ENCODE assay signal across 8 cellular contexts in genomic region chr7:38796636-38797501, GRCh38.
DNase-seq lines count a peak whose midpoint lies in the region; ATAC-seq and TF ChIP-seq lines count a peak whose summit lies in the region.

No MANE protein-coding gene starts in this region.

- no peak for ATAC-seq in activated CD4-positive, CD25-positive, alpha-beta regulatory T cell treated with anti-CD3 and anti-CD28 coated beads, Interleukin-2, amount 50 U/mL, for 24 hours
- ATAC-seq in left lobe of liver: peak; percentile 85

- WGBS in mammary epithelial cell (ENCODE audit: low coverage, missing lambda C conversion rate): 28% methylated on average over 8 of the region's 8 CpGs

- dilution Hi-C loops in mammary epithelial cell (cut with HindIII; ENCODE audit: low sequenced_read_pairs): no loop called here

- H3K36me3 ChIP-seq in mammary epithelial cell (ENCODE audit: insufficient read depth, low read length): peaks cover 4% of the 10 kb centered on the region

- peaks cover 12% of the 10 kb centered on the region for H3K4me1 ChIP-seq in mammary epithelial cell (ENCODE audit: insufficient read depth, low read length)

- no peak overlapping the region for H3K4me3 ChIP-seq in NB4 (ENCODE audit: low read depth, low read length)
- H3K4me3 ChIP-seq in mammary epithelial cell (replicated peaks in 1 of 3; ENCODE audit: insufficient read depth in 1 of 3, low read depth in 2 of 3, low read length in 3 of 3): no peak overlapping the region

- no peaks in the 10 kb centered on the region for H3K27me3 ChIP-seq in mammary epithelial cell (ENCODE audit: insufficient read depth, low read length)

- H3K27ac ChIP-seq in mammary epithelial cell (ENCODE audit: insufficient read depth, low read depth, low read length): no peak overlapping the region

- no peak overlapping the region for H3K4me2 ChIP-seq in mammary epithelial cell (ENCODE audit: insufficient read depth, low read depth, low read length)

- no peak overlapping the region for H3K9ac ChIP-seq in mammary epithelial cell (ENCODE audit: insufficient read depth, low read length)

- BruUV-seq in mammary epithelial cell (replicated peaks; lab: Mats Ljungman, UMichigan): no TSS peak

- H4K20me1 ChIP-seq in mammary epithelial cell (ENCODE audit: insufficient read depth, low read length): no peaks in the 10 kb centered on the region

- no peak for TF ChIP-seq POLR2A in NB4 (IDR thresholded peaks at IDR 0.05; ENCODE audit: extremely low read depth, insufficient read length)

- no peaks in the 10 kb centered on the region for H3K79me2 ChIP-seq in mammary epithelial cell (ENCODE audit: insufficient read depth, low read length)

- no peaks in the 10 kb centered on the region for H3K9me3 ChIP-seq in mammary epithelial cell (replicated peaks; ENCODE audit: insufficient read depth, low read length)

- peak; percentile 73 for TF ChIP-seq CTCF in NB4 (IDR thresholded peaks at IDR 0.05; ENCODE audit: low read depth, low read length)
- TF ChIP-seq CTCF in mammary epithelial cell (conservative IDR thresholded peaks at IDR 0.05 in 1 of 2, IDR thresholded peaks at IDR 0.05 in 1 of 2; ENCODE audit: extremely low read depth in 1 of 2, insufficient read depth in 1 of 2, low read depth in 1 of 2, low read length in 2 of 2): peak; percentile 68 to 71

- DNase-seq in activated CD4-positive, CD25-positive, alpha-beta regulatory T cell (lab: John Stamatoyannopoulos, UW): peak; percentile 7 to 24 (median 15)
- peak; percentile 67 for DNase-seq in NB4 (ENCODE audit: low read depth)
- DNase-seq in SW480 (ENCODE audit: low spot score): peak; percentile 58
- DNase-seq in mammary epithelial cell: peak; percentile 39
- peak; percentile 51 for DNase-seq in left lobe of liver (ENCODE audit: low spot score)
- DNase-seq in stimulated activated CD4-positive, alpha-beta T cell treated with anti-CD3 and anti-CD28 coated beads, TNF-alpha, amount 100 ng/mL, for 48 hours (ENCODE audit: low read depth in 3 of 3): peak in 2 of 3 donors; percentile 32 to 35
- no peak for DNase-seq in NCI-H1048 (lab: John Stamatoyannopoulos, UW)

- intact Hi-C loops in mammary epithelial cell (cut with micrococcal nuclease): loop anchor here (1.0 to 5.0 kb wide), 4 partner anchors 136 to 723 kb away; no protein-coding TSS in a partner anchor

- in situ Hi-C loops in mammary epithelial cell (cut with MboI; ENCODE audit: low sequenced_read_pairs in 2 of 2): loop anchor here (10.0 kb wide), 1 partner anchor 668 kb away; no protein-coding TSS in a partner anchor

- CTCF ChIA-PET in mammary epithelial cell (lab: Charles Lee; ENCODE audit: low non-redundant PET): no interaction called here

- no peak overlapping the region for H2AFZ ChIP-seq in mammary epithelial cell (ENCODE audit: low read depth, low read length)
